1 cellular context compared by ENCODE assay signal in genomic region chr7:23456093-23456492, GRCh38.
TF ChIP-seq lines count a peak whose summit lies in the region.

No MANE protein-coding gene starts in this region.

TF ChIP-seq in GM12878, 131 proteins besides CTCF, POLR2A, EP300 and RAD21:
- TF ChIP-seq ZNF592 (IDR thresholded peaks at IDR 0.05): 0 out of 2 replicates have a peak, but pooled peaks have one; percentile 47
- no peak for TF ChIP-seq YBX1 (IDR thresholded peaks at IDR 0.05)
- no peak for TF ChIP-seq E2F4 (IDR thresholded peaks at IDR 0.05; ENCODE audit: low read depth, low read length)
- peak; percentile 41; the same call in 1 of the 2 replicates for TF ChIP-seq ZNF687 (IDR thresholded peaks at IDR 0.05)
- peak; percentile 29; the same call in 1 of the 2 replicates for TF ChIP-seq ZNF384 (IDR thresholded peaks at IDR 0.05; ENCODE audit: borderline replicate concordance, low read depth, low read length)
